In the genomic region with DNA sequence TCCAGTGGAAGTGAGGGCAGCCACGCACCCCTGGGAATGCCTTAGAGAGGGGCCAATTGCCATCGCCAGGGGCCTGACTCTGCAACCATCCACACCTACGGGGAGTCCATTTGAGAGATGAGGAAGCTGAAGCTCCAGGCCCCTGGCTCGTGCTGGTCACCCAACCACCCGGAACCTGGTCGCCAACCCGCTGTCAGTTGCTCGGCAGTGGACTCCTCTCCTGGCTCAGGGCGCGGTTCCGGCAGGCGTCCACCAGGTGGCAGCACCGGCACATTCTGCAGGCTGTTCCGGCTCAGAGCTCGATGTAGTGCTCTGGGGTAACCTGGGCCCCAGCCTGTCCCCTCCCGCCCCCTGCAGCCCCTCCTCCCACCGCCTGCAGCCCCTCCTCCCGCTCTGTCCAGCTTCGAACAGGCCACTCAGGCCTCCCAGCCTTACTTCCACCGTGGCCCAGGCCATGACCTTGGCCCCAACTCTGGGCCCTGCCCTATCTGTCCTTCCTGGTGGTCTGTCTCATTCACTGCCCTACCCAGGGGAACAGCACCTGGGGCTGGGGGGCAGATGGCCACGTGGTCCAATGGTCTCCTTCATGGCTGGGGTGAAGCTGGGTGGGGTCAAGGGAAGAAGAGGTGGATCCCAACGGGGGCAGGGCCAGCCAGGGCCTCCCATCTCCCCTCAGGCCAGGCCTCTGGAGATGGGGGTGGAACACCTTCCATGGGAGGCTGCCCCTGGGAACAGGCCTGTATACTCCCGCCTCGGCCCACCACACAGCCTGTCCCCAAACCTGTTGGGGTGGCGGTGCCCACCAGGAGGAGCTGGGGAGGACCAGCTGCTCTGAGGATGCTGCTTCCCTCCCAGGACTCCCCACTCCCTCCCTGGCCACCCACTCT, we compare ENCODE assay signal across 8 cellular contexts. TPM values are rescaled to one million over a fixed set of nuclear protein-coding genes. Genes with fewer than 3 reads are reported as not detected.
DNase-seq lines count a peak whose midpoint lies in the region; ATAC-seq, FAIRE-seq and TF ChIP-seq lines count a peak whose summit lies in the region.

No MANE protein-coding gene starts in this region.

- peaks cover 5% of the 10 kb centered on the region for H3K9me3 Mint-ChIP-seq in T-helper 1 cell treated with Interleukin-12 subunit alpha and Interleukin-12 subunit beta and Interleukin-4 antibody, amounts not matched to agents 30 μg/mL and 1 μg/mL, for 36 hours

- DNase-seq in DMS53 (lab: John Stamatoyannopoulos, UW) (peak; percentile 80), H54 (ENCODE audit: insufficient read length, low spot score) (peak; percentile 90), NCI-H1092 treated with DMSO at 0.1 percent for 48 hours (lab: John Stamatoyannopoulos, UW) (peak; percentile 59), amniotic epithelial cell (ENCODE audit: low read depth) (peak; percentile 64), right atrium auricular region (ENCODE audit: low spot score) (peak; percentile 93), renal cortical epithelial cell (ENCODE audit: low read depth) (peak; percentile 46)

- peak overlapping the region; percentile 36 for H3K27ac Mint-ChIP-seq in T-helper 1 cell treated with Interleukin-12 subunit alpha and Interleukin-12 subunit beta and Interleukin-4 antibody, amounts not matched to agents 30 μg/mL and 1 μg/mL, for 36 hours

- no peak for TF ChIP-seq POLR2A in H54 (IDR thresholded peaks at IDR 0.05; ENCODE audit: low read depth, low read length)

- peaks cover 2% of the 10 kb centered on the region for H3K4me1 Mint-ChIP-seq in T-helper 1 cell treated with Interleukin-12 subunit alpha and Interleukin-12 subunit beta and Interleukin-4 antibody, amounts not matched to agents 30 μg/mL and 1 μg/mL, for 36 hours (ENCODE audit: low read depth)

- peak; percentile 76 for FAIRE-seq in H54 (lab: Jason Lieb, UNC)

- no peaks in the 10 kb centered on the region for H3K27me3 ChIP-seq in right atrium auricular region

- no peak overlapping the region for H3K4me3 ChIP-seq in right atrium auricular region

- peaks cover 0 to 7% of the 10 kb centered on the region in 2 donors for H3K9me3 ChIP-seq in right atrium auricular region

- peaks cover 22% of the 10 kb centered on the region for H3K36me3 Mint-ChIP-seq in T-helper 1 cell treated with Interleukin-12 subunit alpha and Interleukin-12 subunit beta and Interleukin-4 antibody, amounts not matched to agents 30 μg/mL and 1 μg/mL, for 36 hours (ENCODE audit: low read depth)

- H3K36me3 ChIP-seq in right atrium auricular region, result peaks cover 30% of the 10 kb centered on the region

- peak overlapping the region in 1 of 2 donors; percentile 1 for H3K27ac ChIP-seq in right atrium auricular region

- no peak overlapping the region for H3K4me3 Mint-ChIP-seq in T-helper 1 cell treated with Interleukin-12 subunit alpha and Interleukin-12 subunit beta and Interleukin-4 antibody, amounts not matched to agents 30 μg/mL and 1 μg/mL, for 36 hours

- peak; percentile 96 to 98 for TF ChIP-seq CTCF in right atrium auricular region (IDR thresholded peaks at IDR 0.05)

- no peak for ATAC-seq in HG03025 (IDR thresholded peaks at IDR 0.05; ENCODE audit: low FRiP score, unreplicated experiment)

- no peaks in the 10 kb centered on the region for H3K27me3 Mint-ChIP-seq in T-helper 1 cell treated with Interleukin-12 subunit alpha and Interleukin-12 subunit beta and Interleukin-4 antibody, amounts not matched to agents 30 μg/mL and 1 μg/mL, for 36 hours (ENCODE audit: low read depth)

- H3K4me1 ChIP-seq in right atrium auricular region, result peaks cover 0 to 11% of the 10 kb centered on the region in 2 donors

RNA-seq across cellular contexts. Expression of a gene that starts 15.7 kb away (rescaled TPM):
- 100 to 1,000 TPM; 137 to 238 TPM for total RNA-seq in right atrium auricular region
- 38.8 and 248 TPM in 2 replicates for total RNA-seq in renal cortical epithelial cell

RNA-seq across cellular contexts. Expression of a gene that starts 26.9 kb away (rescaled TPM):
- total RNA-seq in right atrium auricular region, result 10 to 100 TPM; 77.7 to 93.8 TPM
- total RNA-seq in renal cortical epithelial cell, result 191 and 261 TPM in 2 replicates

RNA-seq across cellular contexts. Expression of a gene that starts 32.2 kb away (rescaled TPM):
- 1 to 10 TPM; 8.5 to 9.0 TPM for total RNA-seq in right atrium auricular region
- total RNA-seq in renal cortical epithelial cell, result 7.6 and 8.1 TPM in 2 replicates

RNA-seq across cellular contexts. Expression of a gene that starts 44.7 kb away (rescaled TPM):
- total RNA-seq in right atrium auricular region (100 to 1,000 TPM; 113 to 158 TPM), renal cortical epithelial cell (0.87 and 2.8 TPM in 2 replicates)
